8 cellular contexts compared by ENCODE assay signal in genomic region chr1:52551476-52552235, GRCh38. TPM values are rescaled to one million over a fixed set of nuclear protein-coding genes. Genes with fewer than 3 reads are reported as not detected.
A peak's percentile ranks its signal among the peaks of the same experiment; 100 is the strongest.
DNase-seq lines count a peak whose midpoint lies in the region; ATAC-seq, FAIRE-seq and TF ChIP-seq lines count a peak whose summit lies in the region.

No MANE protein-coding gene starts in this region.

- no peak for TF ChIP-seq POLR2A in A549 (IDR thresholded peaks at IDR 0.05; ENCODE audit: low read length)

- CTCF ChIA-PET in A549 (lab: Yijun Ruan, JAX): no interaction called here

- H3K9me2 ChIP-seq in SU-DHL-6 (replicated peaks; ENCODE audit: insufficient read depth, low read length): no peaks in the 10 kb centered on the region

- H4K20me1 ChIP-seq in SU-DHL-6 (ENCODE audit: low read depth, low read length): peaks cover 28% of the 10 kb centered on the region

- H3K4me2 ChIP-seq in A549 (peak overlapping the region; percentile 93), SU-DHL-6 (ENCODE audit: low read depth, low read length, poor library complexity, severe bottlenecking) (peak overlapping the region; percentile 82)

- H3K27ac ChIP-seq in A549 (peak overlapping the region; percentile 95 to 97), SU-DHL-6 (ENCODE audit: low read depth, low read length) (peak overlapping the region; percentile 83), lung (ENCODE audit: low read depth in 1 of 2, low read length in 1 of 2) (peak overlapping the region; percentile 72 to 80), stomach smooth muscle (ENCODE audit: low read length) (peak overlapping the region; percentile 65)

- H3K4me3 ChIP-seq in A549 (peak overlapping the region; percentile 77), HFF-Myc (replicated peaks; ENCODE audit: low read depth, low read length) (peak overlapping the region; percentile 88), SU-DHL-6 (ENCODE audit: insufficient read depth, low read length, poor library complexity, severe bottlenecking) (peak overlapping the region; percentile 61), cardiac fibroblast (replicated peaks in 1 of 2; ENCODE audit: low read depth in 2 of 2, low read length in 2 of 2) (peak overlapping the region; percentile 84 to 89), lung (peak overlapping the region; percentile 69), stomach smooth muscle (ENCODE audit: low read length in 2 of 2) (peak overlapping the region; percentile 87 to 94)

- H3K27me3 ChIP-seq in SU-DHL-6 (ENCODE audit: low read length): no peaks in the 10 kb centered on the region
- H3K27me3 ChIP-seq in lung (ENCODE audit: control insufficient read depth, insufficient read depth): no peaks in the 10 kb centered on the region
- H3K27me3 ChIP-seq in stomach smooth muscle (ENCODE audit: control insufficient read depth in 1 of 2, insufficient read depth in 2 of 2, low read length in 2 of 2): no peaks in the 10 kb centered on the region

- WGBS in A549 (ENCODE audit: missing lambda C conversion rate): 37% methylated on average over 20 of the region's 20 CpGs
- WGBS in lung, 2 donors: 7% methylated on average over 20 of the region's 20 CpGs

- H3K79me2 ChIP-seq in SU-DHL-6 (ENCODE audit: insufficient read depth, low read length): peaks cover 58% of the 10 kb centered on the region

- no peak for TF ChIP-seq EP300 in A549 (IDR thresholded peaks at IDR 0.05)

- peaks cover 43% of the 10 kb centered on the region; the same call in 2 of the 3 replicates for H3K4me1 ChIP-seq in A549
- H3K4me1 ChIP-seq in lung (ENCODE audit: control insufficient read depth in 2 of 2, insufficient read depth in 2 of 2, low read length in 2 of 2): peaks cover 0 to 9% of the 10 kb centered on the region in 2 donors
- H3K4me1 ChIP-seq in stomach smooth muscle (ENCODE audit: control insufficient read depth, insufficient read depth, low read length): peaks cover 4% of the 10 kb centered on the region

- H3K9ac ChIP-seq in SU-DHL-6 (ENCODE audit: low read length): peak overlapping the region; percentile 94
- peak overlapping the region; percentile 82 to 84 for H3K9ac ChIP-seq in stomach smooth muscle (ENCODE audit: low read length in 2 of 2)

- TF ChIP-seq CTCF in A549 (IDR thresholded peaks at IDR 0.05) (no peak), HFF-Myc (IDR thresholded peaks at IDR 0.05; ENCODE audit: low read depth, low read length, missing control alignments) (no peak), SU-DHL-6 (IDR thresholded peaks at IDR 0.05; ENCODE audit: insufficient read depth, low read length, poor library complexity, severe bottlenecking) (no peak), cardiac fibroblast (IDR thresholded peaks at IDR 0.05; ENCODE audit: low read depth, low read length) (no peak), lung (IDR thresholded peaks at IDR 0.05; ENCODE audit: control extremely low read depth, extremely low read depth) (no peak)

- H3K9me3 ChIP-seq in A549 (no peaks in the 10 kb centered on the region), SU-DHL-6 (ENCODE audit: insufficient read depth, low read length) (no peaks in the 10 kb centered on the region), lung (ENCODE audit: control insufficient read depth in 2 of 2, insufficient read depth in 1 of 2, low read length in 1 of 2) (no peaks in the 10 kb centered on the region), stomach smooth muscle (ENCODE audit: control insufficient read depth in 2 of 2, low read length in 2 of 2) (no peaks in the 10 kb centered on the region)

- ATAC-seq in A549 (no peak), lung (ENCODE audit: insufficient read depth, low FRiP score) (no peak), left lobe of liver (no peak)

- H3K36me3 ChIP-seq in SU-DHL-6 (ENCODE audit: low read length) (no peaks in the 10 kb centered on the region), lung (ENCODE audit: control insufficient read depth in 2 of 2, insufficient read depth in 2 of 2, low read length in 2 of 2) (no peaks in the 10 kb centered on the region), stomach smooth muscle (ENCODE audit: control insufficient read depth in 2 of 2, insufficient read depth in 2 of 2, low read length in 2 of 2) (no peaks in the 10 kb centered on the region)

- DNase-seq in A549 (ENCODE audit: low read depth in 1 of 2, low spot score in 1 of 2) (no peak), HFF-Myc (ENCODE audit: extremely low read depth, low read depth) (no peak), cardiac fibroblast (ENCODE audit: low read depth in 2 of 2) (peak; percentile 55 to 58), lung (ENCODE audit: low spot score) (no peak), GM19238 (ENCODE audit: insufficient read length, low spot score) (no peak), left lobe of liver (ENCODE audit: low spot score) (no peak)

- no peak overlapping the region for H2AFZ ChIP-seq in SU-DHL-6 (ENCODE audit: low read depth, low read length, severe bottlenecking)

- no peak for FAIRE-seq in A549 (lab: Jason Lieb, UNC)

- peaks cover 40% of the 10 kb centered on the region for H3F3A ChIP-seq in SU-DHL-6 (ENCODE audit: insufficient read depth)

- POLR2A ChIA-PET in A549 (lab: Yijun Ruan, JAX): no interaction called here

- TF ChIP-seq RAD21 in A549 (conservative IDR thresholded peaks at IDR 0.05 in 1 of 2, IDR thresholded peaks at IDR 0.05 in 1 of 2): no peak

TF ChIP-seq in A549, 52 proteins besides CTCF, POLR2A, EP300 and RAD21:
- TF ChIP-seq HEYL (CRISPR knock-in tag; IDR thresholded peaks at IDR 0.05): no peak
- no peak for TF ChIP-seq PHF8 (IDR thresholded peaks at IDR 0.05; ENCODE audit: borderline replicate concordance, low read depth)
- TF ChIP-seq NR3C1 (IDR thresholded peaks at IDR 0.05): no peak
- no peak for TF ChIP-seq JUN (IDR thresholded peaks at IDR 0.05)
- no peak for TF ChIP-seq RNF2 (IDR thresholded peaks at IDR 0.05; ENCODE audit: borderline replicate concordance, low read depth)
- no peak for TF ChIP-seq HOXB5 (CRISPR knock-in tag; IDR thresholded peaks at IDR 0.05)
- TF ChIP-seq HES2 (IDR thresholded peaks at IDR 0.05): no peak
- TF ChIP-seq E2F6 (IDR thresholded peaks at IDR 0.05; ENCODE audit: borderline replicate concordance, low read depth): no peak
- no peak for TF ChIP-seq HOXB13 (CRISPR knock-in tag; IDR thresholded peaks at IDR 0.05; ENCODE audit: low read depth)
- TF ChIP-seq, protein P1, sequence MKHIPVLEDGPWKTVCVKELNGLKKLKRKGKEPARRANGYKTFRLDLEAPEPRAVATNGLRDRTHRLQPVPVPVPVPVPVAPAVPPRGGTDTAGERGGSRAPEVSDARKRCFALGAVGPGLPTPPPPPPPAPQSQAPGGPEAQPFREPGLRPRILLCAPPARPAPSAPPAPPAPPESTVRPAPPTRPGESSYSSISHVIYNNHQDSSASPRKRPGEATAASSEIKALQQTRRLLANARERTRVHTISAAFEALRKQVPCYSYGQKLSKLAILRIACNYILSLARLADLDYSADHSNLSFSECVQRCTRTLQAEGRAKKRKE (CRISPR knock-in tag; IDR thresholded peaks at IDR 0.05; ENCODE audit: low read depth): no peak
- no peak for TF ChIP-seq MAZ (IDR thresholded peaks at IDR 0.05; ENCODE audit: borderline replicate concordance, low read depth, low read length)
- TF ChIP-seq, protein P2, sequence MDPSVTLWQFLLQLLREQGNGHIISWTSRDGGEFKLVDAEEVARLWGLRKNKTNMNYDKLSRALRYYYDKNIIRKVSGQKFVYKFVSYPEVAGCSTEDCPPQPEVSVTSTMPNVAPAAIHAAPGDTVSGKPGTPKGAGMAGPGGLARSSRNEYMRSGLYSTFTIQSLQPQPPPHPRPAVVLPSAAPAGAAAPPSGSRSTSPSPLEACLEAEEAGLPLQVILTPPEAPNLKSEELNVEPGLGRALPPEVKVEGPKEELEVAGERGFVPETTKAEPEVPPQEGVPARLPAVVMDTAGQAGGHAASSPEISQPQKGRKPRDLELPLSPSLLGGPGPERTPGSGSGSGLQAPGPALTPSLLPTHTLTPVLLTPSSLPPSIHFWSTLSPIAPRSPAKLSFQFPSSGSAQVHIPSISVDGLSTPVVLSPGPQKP (IDR thresholded peaks at IDR 0.05; ENCODE audit: low read depth, low read length): no peak
- no peak for TF ChIP-seq MAFK (IDR thresholded peaks at IDR 0.05; ENCODE audit: partially characterized antibody)
TF ChIP-seq in A549: peak in this region for 0.

RNA-seq across cellular contexts. Expression of gene TUT4, which starts 1.2 kb away (rescaled TPM):
- 32.2 and 34.1 TPM in 2 replicates for polyA plus RNA-seq in A549 (2011; rRNA removed)
- polyA plus RNA-seq in A549 (2012; cell fraction: cytosol; rRNA removed): 22.1 and 23.4 TPM in 2 replicates
- 52.8 and 55.3 TPM in 2 replicates for polyA plus RNA-seq in A549 (2012; cell fraction: nucleus; rRNA removed)
- 25.3 to 28.0 TPM (median 26.2 TPM) in 3 replicates for polyA plus RNA-seq in A549 (2017; fragmentation: RNase III; extraction: RNeasy Plus Mini Kit Qiagen cat#74134 plus additional on column Dnase treatment)
- 20.3 and 21.4 TPM in 2 replicates for polyA minus RNA-seq in A549 (2011; rRNA and poly(A)+ RNA removed)
- 100 to 1,000 TPM in 1 of 2 donors, 10 to 100 TPM in 1; 37.2 to 142 TPM for total RNA-seq in lung
- polyA plus RNA-seq in lung: 10 to 100 TPM; 16.4 to 19.9 TPM
- 22.5 TPM for total RNA-seq in left lobe of liver

RNA-seq across cellular contexts. Expression of gene GPX7, which starts 50.5 kb away (rescaled TPM):
- polyA plus RNA-seq in A549 (2011; rRNA removed) (not detected in 2 replicates), A549 (2017; fragmentation: RNase III; extraction: RNeasy Plus Mini Kit Qiagen cat#74134 plus additional on column Dnase treatment) (not detected in 3 replicates), lung (10 to 100 TPM; 11.5 to 12.7 TPM)
- 0.03 TPM in 1 of 2 replicates, not detected in the other for polyA plus RNA-seq in A549 (2012; cell fraction: cytosol; rRNA removed)
- not detected in 2 replicates for polyA plus RNA-seq in A549 (2012; cell fraction: nucleus; rRNA removed)
- polyA minus RNA-seq in A549 (2011; rRNA and poly(A)+ RNA removed): not detected in 2 replicates
- total RNA-seq in lung (10 to 100 TPM in 1 of 2 donors, 1 to 10 TPM in 1; 7.3 to 61.4 TPM), left lobe of liver (2.1 TPM)

Comparison
In these comparisons a context has a peak if more than half of its experiments do, and no peak if none do; other contexts are left out.
1. DNase-seq: peak in cardiac fibroblast (2 of 2); none in A549 (0 of 2), HFF-Myc (single experiment), lung (single experiment), GM19238 (single experiment) and left lobe of liver (single experiment).
2. Peak in every context shown above with its lines, with median percentiles within 50 percentile points of each other: H3K27ac ChIP-seq and H3K4me3 ChIP-seq.